1 cellular context compared by ENCODE assay signal in the genomic region with DNA sequence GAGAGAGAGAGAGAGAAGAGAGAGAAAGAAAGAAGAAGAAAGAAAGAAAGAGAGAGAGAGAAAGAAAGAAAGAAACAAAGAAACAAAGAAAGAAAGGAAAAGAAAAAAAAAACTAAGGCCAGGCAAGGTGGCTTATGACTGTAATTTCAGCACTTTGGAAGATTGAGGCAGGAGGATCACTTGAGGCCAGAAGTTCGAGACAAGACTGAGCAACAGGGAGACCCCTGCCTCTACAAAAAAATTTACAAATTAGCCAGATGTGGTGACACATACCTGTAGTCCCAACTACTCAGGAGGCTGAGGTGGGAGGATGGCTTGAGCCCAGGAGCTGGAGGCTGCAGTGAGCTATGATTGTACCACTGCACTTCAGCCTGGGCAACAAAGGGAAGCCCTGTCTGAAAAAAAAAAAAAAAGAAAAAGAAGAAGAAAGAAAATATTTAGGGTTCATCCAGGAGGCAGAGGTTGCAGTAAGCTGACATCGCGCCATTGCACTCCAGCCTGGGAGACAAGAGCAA.
TF ChIP-seq lines count a peak whose summit lies in the region.

No MANE protein-coding gene starts in this region.

TF ChIP-seq in GM23338, 12 proteins besides CTCF, POLR2A, EP300 and RAD21:
- TF ChIP-seq, protein P1, sequence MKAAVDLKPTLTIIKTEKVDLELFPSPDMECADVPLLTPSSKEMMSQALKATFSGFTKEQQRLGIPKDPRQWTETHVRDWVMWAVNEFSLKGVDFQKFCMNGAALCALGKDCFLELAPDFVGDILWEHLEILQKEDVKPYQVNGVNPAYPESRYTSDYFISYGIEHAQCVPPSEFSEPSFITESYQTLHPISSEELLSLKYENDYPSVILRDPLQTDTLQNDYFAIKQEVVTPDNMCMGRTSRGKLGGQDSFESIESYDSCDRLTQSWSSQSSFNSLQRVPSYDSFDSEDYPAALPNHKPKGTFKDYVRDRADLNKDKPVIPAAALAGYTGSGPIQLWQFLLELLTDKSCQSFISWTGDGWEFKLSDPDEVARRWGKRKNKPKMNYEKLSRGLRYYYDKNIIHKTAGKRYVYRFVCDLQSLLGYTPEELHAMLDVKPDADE (IDR thresholded peaks at IDR 0.05), result no peak
- TF ChIP-seq, protein P2, sequence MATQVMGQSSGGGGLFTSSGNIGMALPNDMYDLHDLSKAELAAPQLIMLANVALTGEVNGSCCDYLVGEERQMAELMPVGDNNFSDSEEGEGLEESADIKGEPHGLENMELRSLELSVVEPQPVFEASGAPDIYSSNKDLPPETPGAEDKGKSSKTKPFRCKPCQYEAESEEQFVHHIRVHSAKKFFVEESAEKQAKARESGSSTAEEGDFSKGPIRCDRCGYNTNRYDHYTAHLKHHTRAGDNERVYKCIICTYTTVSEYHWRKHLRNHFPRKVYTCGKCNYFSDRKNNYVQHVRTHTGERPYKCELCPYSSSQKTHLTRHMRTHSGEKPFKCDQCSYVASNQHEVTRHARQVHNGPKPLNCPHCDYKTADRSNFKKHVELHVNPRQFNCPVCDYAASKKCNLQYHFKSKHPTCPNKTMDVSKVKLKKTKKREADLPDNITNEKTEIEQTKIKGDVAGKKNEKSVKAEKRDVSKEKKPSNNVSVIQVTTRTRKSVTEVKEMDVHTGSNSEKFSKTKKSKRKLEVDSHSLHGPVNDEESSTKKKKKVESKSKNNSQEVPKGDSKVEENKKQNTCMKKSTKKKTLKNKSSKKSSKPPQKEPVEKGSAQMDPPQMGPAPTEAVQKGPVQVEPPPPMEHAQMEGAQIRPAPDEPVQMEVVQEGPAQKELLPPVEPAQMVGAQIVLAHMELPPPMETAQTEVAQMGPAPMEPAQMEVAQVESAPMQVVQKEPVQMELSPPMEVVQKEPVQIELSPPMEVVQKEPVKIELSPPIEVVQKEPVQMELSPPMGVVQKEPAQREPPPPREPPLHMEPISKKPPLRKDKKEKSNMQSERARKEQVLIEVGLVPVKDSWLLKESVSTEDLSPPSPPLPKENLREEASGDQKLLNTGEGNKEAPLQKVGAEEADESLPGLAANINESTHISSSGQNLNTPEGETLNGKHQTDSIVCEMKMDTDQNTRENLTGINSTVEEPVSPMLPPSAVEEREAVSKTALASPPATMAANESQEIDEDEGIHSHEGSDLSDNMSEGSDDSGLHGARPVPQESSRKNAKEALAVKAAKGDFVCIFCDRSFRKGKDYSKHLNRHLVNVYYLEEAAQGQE (IDR thresholded peaks at IDR 0.05; ENCODE audit: unreplicated experiment), result no peak
- TF ChIP-seq EZH2 (IDR thresholded peaks at IDR 0.05; ENCODE audit: low read depth, unreplicated experiment) (no peak), CREB1 (CRISPR knock-in tag; IDR thresholded peaks at IDR 0.05; ENCODE audit: low read depth) (no peak), JUNB (IDR thresholded peaks at IDR 0.05; ENCODE audit: unreplicated experiment) (no peak), STAT1 (IDR thresholded peaks at IDR 0.05; ENCODE audit: unreplicated experiment) (no peak), ZNF331 (CRISPR knock-in tag; IDR thresholded peaks at IDR 0.05; ENCODE audit: low read depth) (no peak), EZH2phosphoT487 (IDR thresholded peaks at IDR 0.05; ENCODE audit: unreplicated experiment) (no peak), POLR2AphosphoS5 (IDR thresholded peaks at IDR 0.05; ENCODE audit: low read depth) (no peak)
- TF ChIP-seq, protein P3, sequence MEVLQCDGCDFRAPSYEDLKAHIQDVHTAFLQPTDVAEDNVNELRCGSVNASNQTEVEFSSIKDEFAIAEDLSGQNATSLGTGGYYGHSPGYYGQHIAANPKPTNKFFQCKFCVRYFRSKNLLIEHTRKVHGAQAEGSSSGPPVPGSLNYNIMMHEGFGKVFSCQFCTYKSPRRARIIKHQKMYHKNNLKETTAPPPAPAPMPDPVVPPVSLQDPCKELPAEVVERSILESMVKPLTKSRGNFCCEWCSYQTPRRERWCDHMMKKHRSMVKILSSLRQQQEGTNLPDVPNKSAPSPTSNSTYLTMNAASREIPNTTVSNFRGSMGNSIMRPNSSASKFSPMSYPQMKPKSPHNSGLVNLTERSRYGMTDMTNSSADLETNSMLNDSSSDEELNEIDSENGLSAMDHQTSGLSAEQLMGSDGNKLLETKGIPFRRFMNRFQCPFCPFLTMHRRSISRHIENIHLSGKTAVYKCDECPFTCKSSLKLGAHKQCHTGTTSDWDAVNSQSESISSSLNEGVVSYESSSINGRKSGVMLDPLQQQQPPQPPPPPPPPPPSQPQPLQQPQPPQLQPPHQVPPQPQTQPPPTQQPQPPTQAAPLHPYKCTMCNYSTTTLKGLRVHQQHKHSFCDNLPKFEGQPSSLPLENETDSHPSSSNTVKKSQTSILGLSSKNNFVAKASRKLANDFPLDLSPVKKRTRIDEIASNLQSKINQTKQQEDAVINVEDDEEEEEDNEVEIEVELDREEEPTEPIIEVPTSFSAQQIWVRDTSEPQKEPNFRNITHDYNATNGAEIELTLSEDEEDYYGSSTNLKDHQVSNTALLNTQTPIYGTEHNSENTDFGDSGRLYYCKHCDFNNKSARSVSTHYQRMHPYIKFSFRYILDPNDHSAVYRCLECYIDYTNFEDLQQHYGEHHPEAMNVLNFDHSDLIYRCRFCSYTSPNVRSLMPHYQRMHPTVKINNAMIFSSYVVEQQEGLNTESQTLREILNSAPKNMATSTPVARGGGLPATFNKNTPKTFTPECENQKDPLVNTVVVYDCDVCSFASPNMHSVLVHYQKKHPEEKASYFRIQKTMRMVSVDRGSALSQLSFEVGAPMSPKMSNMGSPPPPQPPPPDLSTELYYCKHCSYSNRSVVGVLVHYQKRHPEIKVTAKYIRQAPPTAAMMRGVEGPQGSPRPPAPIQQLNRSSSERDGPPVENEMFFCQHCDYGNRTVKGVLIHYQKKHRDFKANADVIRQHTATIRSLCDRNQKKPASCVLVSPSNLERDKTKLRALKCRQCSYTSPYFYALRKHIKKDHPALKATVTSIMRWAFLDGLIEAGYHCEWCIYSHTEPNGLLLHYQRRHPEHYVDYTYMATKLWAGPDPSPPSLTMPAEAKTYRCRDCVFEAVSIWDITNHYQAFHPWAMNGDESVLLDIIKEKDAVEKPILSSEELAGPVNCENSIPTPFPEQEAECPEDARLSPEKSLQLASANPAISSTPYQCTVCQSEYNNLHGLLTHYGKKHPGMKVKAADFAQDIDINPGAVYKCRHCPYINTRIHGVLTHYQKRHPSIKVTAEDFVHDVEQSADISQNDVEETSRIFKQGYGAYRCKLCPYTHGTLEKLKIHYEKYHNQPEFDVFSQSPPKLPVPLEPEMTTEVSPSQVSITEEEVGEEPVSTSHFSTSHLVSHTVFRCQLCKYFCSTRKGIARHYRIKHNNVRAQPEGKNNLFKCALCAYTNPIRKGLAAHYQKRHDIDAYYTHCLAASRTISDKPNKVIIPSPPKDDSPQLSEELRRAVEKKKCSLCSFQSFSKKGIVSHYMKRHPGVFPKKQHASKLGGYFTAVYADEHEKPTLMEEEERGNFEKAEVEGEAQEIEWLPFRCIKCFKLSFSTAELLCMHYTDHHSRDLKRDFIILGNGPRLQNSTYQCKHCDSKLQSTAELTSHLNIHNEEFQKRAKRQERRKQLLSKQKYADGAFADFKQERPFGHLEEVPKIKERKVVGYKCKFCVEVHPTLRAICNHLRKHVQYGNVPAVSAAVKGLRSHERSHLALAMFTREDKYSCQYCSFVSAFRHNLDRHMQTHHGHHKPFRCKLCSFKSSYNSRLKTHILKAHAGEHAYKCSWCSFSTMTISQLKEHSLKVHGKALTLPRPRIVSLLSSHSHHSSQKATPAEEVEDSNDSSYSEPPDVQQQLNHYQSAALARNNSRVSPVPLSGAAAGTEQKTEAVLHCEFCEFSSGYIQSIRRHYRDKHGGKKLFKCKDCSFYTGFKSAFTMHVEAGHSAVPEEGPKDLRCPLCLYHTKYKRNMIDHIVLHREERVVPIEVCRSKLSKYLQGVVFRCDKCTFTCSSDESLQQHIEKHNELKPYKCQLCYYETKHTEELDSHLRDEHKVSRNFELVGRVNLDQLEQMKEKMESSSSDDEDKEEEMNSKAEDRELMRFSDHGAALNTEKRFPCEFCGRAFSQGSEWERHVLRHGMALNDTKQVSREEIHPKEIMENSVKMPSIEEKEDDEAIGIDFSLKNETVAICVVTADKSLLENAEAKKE (CRISPR knock-in tag; IDR thresholded peaks at IDR 0.05), result no peak
